In the genomic region with DNA sequence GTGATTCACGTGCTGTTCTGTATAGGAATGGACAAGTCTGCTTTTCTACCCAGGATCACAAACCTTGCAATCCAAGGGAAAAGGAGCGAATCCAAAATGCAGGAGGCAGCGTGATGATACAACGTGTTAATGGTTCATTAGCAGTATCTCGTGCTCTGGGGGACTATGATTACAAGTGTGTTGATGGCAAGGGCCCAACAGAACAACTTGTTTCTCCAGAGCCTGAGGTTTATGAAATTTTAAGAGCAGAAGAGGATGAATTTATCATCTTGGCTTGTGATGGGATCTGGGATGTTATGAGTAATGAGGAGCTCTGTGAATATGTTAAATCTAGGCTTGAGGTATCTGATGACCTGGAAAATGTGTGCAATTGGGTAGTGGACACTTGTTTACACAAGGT, we compare ENCODE assay signal across 16 cellular contexts.
"Had no signal": no experiment of that assay in that cellular context is flagged by ENCODE, and none has a peak within 500 bp of the region (broad histone marks: within the 10 kb centered on the region; RNA-seq: fewer than 3 reads in every experiment).

No MANE protein-coding gene starts in this region.

- H3K27ac Mint-ChIP-seq: activated B cell treated with CpG ODN at 0.5 μM for 24 hours; activated CD4-positive, alpha-beta T cell treated with anti-CD3 and anti-CD28 coated beads, Interleukin-2, amount 10 ng/mL, durations not matched to agents 7 days and 5 days; activated naive CD8-positive, alpha-beta T cell treated with anti-CD3 and anti-CD28 coated beads for 36 hours; nephron; T-helper 1 cell treated with Interleukin-12 subunit alpha and Interleukin-12 subunit beta and Interleukin-4 antibody, amounts not matched to agents 30 μg/mL and 1 μg/mL, for 36 hours; type B pancreatic cell had no signal

- H3K27me3 Mint-ChIP-seq: activated B cell treated with CpG ODN at 0.5 μM for 24 hours; activated CD4-positive, alpha-beta T cell treated with anti-CD3 and anti-CD28 coated beads, Interleukin-2, amount 10 ng/mL, durations not matched to agents 7 days and 5 days; activated naive CD8-positive, alpha-beta T cell treated with anti-CD3 and anti-CD28 coated beads for 36 hours; type B pancreatic cell had no signal

- H3K27ac ChIP-seq: ascending aorta, psoas muscle had no signal

- H3K36me3 ChIP-seq: ascending aorta had no signal

- H3K4me1 Mint-ChIP-seq: nephron had no signal

- DNase-seq: activated B cell treated with CpG ODN at 0.5 μM for 24 hours; activated CD4-positive, alpha-beta T cell treated with anti-CD3 and anti-CD28 coated beads, Interleukin-2, amount 10 ng/mL, durations not matched to agents 7 days and 5 days; activated effector memory CD4-positive, alpha-beta T cell treated with Interleukin-2 at 50 U/mL for 16 hours; activated naive CD8-positive, alpha-beta T cell treated with anti-CD3 and anti-CD28 coated beads for 36 hours; activated T-cell treated with anti-CD3 and anti-CD28 coated beads for 4 hours; kidney glomerular epithelial cell; occipital lobe; psoas muscle; stimulated activated CD4-positive, alpha-beta T cell treated with anti-CD3 and anti-CD28 coated beads, Interleukin-2, amount 100 ng/mL, for 24 hours; stimulated activated naive CD4-positive, alpha-beta T cell; substantia nigra had no signal

- H3K4me3 Mint-ChIP-seq: activated B cell treated with CpG ODN at 0.5 μM for 24 hours; activated CD4-positive, alpha-beta T cell treated with anti-CD3 and anti-CD28 coated beads, Interleukin-2, amount 10 ng/mL, durations not matched to agents 7 days and 5 days; activated naive CD8-positive, alpha-beta T cell treated with anti-CD3 and anti-CD28 coated beads for 36 hours; nephron; T-helper 1 cell treated with Interleukin-12 subunit alpha and Interleukin-12 subunit beta and Interleukin-4 antibody, amounts not matched to agents 30 μg/mL and 1 μg/mL, for 36 hours; type B pancreatic cell had no signal

- H3K9me3 Mint-ChIP-seq: nephron had no signal

- H3K4me3 ChIP-seq: ascending aorta, psoas muscle had no signal

- H3K9me3 ChIP-seq: ascending aorta, psoas muscle had no signal

- H3K27me3 ChIP-seq: ascending aorta had no signal

- ATAC-seq: sciatic nerve had no signal
